In the genomic region with DNA sequence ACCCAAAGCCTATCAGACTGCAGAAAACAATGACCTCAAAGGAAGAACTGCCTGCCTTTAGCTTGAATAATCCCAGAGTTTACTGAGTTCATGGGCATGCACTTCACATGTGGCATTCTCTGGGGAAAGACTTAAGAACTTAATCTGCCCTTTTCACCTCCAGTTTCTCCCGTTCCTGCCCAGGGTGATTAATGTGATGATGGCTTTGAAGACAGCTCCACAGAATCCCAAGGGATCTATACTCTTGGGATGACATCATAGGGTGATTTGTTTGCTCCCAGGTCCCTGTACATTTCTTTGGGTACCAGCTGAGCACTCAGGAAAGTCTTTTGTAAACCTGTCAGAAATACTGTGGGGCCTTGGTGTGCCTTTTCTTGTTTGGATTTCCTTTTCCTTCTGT, we compare ENCODE assay signal across 21 cellular contexts. TPM values are rescaled to one million over a fixed set of nuclear protein-coding genes. Genes with fewer than 3 reads are reported as not detected.
DNase-seq lines count a peak whose midpoint lies in the region; ATAC-seq, FAIRE-seq and TF ChIP-seq lines count a peak whose summit lies in the region.
"Had no signal": no experiment of that assay in that cellular context is flagged by ENCODE, and none has a peak within 500 bp of the region (broad histone marks: within the 10 kb centered on the region; RNA-seq: fewer than 3 reads in every experiment).

No MANE protein-coding gene starts in this region.

- intact Hi-C loops in A673 (cut with micrococcal nuclease; ENCODE audit: unreplicated experiment) = no loop called here

- DNase-seq in A673 (ENCODE audit: low spot score) = peak; percentile 84
- DNase-seq in GM12892 (ENCODE audit: insufficient read length) = no peak
- peak; percentile 47 for DNase-seq in RPMI7951 (ENCODE audit: low read depth)
- peak; percentile 63 for DNase-seq in fibroblast of the aortic adventitia (ENCODE audit: low read depth)
- DNase-seq in NCI-H1105 (lab: John Stamatoyannopoulos, UW) = no peak
- DNase-seq in NCI-H526 treated with DMSO at 0.1 percent for 48 hours (lab: John Stamatoyannopoulos, UW) = no peak
- DNase-seq: activated CD4-positive, alpha-beta T cell treated with anti-CD3 and anti-CD28 coated beads for 4 hours; activated CD8-positive, alpha-beta memory T cell treated with anti-CD3 and anti-CD28 coated beads, Interleukin-2, amount 50 U/mL, for 48 hours; activated naive CD4-positive, alpha-beta T cell treated with anti-CD3 and anti-CD28 coated beads, Interleukin-2, amount 10 ng/mL, durations not matched to agents 7 days and 5 days; dorsolateral prefrontal cortex; MM.1S; NCI-H2081; NK-92 treated with Interleukin-12 subunit alpha and Interleukin-12 subunit beta, amount 100 ng/mL, for 24 hours; ovary; Right ventricle myocardium superior; stimulated activated naive CD4-positive, alpha-beta T cell had no signal

- H3K36me3 ChIP-seq in A673 (ENCODE audit: insufficient read depth, low read length, poor library complexity, severe bottlenecking) = no peaks in the 10 kb centered on the region
- H3K36me3 ChIP-seq: breast epithelium, ovary had no signal

- H3K27me3 ChIP-seq in A673 (replicated peaks; ENCODE audit: insufficient read depth, low read depth, low read length, poor library complexity) = no peaks in the 10 kb centered on the region
- H3K27me3 ChIP-seq: breast epithelium, ovary had no signal

- no peak for TF ChIP-seq CTCF in A673 (conservative IDR thresholded peaks at IDR 0.05; ENCODE audit: low read depth, low read length)
- TF ChIP-seq CTCF in fibroblast of the aortic adventitia (IDR thresholded peaks at IDR 0.05; ENCODE audit: insufficient read depth, low read length) = no peak

- peaks cover 32% of the 10 kb centered on the region for H3K4me1 ChIP-seq in A673 (ENCODE audit: insufficient read depth, low read length, poor library complexity, severe bottlenecking)
- H3K4me1 ChIP-seq: breast epithelium had no signal

- peak; percentile 14 for FAIRE-seq in GM12892 (lab: Jason Lieb, UNC)

- CTCF ChIA-PET in A673 (lab: Charles Lee) = no interaction called here

- TF ChIP-seq POLR2A in GM12892 (IDR thresholded peaks at IDR 0.05; ENCODE audit: low read depth, low read length) = no peak

- POLR2A ChIA-PET in A673 (lab: Charles Lee; ENCODE audit: low non-redundant PET) = no interaction called here

- H3K9me3 ChIP-seq in A673 (ENCODE audit: low read depth, low read length, poor library complexity, severe bottlenecking) = no peaks in the 10 kb centered on the region
- H3K9me3 ChIP-seq: breast epithelium, ovary had no signal

- no TSS peak for BruUV-seq in A673 (replicated peaks; lab: Mats Ljungman, UMichigan)

- ATAC-seq in HG03439 (IDR thresholded peaks at IDR 0.05; ENCODE audit: unreplicated experiment) = no peak
- no peak for ATAC-seq in HG03025 (IDR thresholded peaks at IDR 0.05; ENCODE audit: low FRiP score, unreplicated experiment)
- ATAC-seq: GM23338, left lobe of liver had no signal

- H3K27ac ChIP-seq in A673 (ENCODE audit: low read depth, low read length, poor library complexity, severe bottlenecking) = no peak overlapping the region
- H3K27ac ChIP-seq: breast epithelium, dorsolateral prefrontal cortex, ovary had no signal

- no peak overlapping the region for H3K4me3 ChIP-seq in A673 (ENCODE audit: low read depth, low read length, poor library complexity, severe bottlenecking)
- no peak overlapping the region for H3K4me3 ChIP-seq in fibroblast of the aortic adventitia (ENCODE audit: low read depth, low read length)
- H3K4me3 ChIP-seq: breast epithelium, dorsolateral prefrontal cortex, GM23338, ovary had no signal

RNA-seq across cellular contexts. Expression of a gene that starts 14.0 kb away (rescaled TPM):
- total RNA-seq in A673 (2021) (40.4 and 50.1 TPM in 2 replicates), fibroblast of the aortic adventitia (ENCODE audit: low replicate concordance) (8.3 and 78.2 TPM in 2 replicates)
- polyA plus RNA-seq in GM12892 (2012; ENCODE audit: missing spikeins) = 2.2 TPM
- total RNA-seq in RPMI7951 (2014; rRNA removed; shearing (Covaris generic)) = 7.0 and 7.9 TPM in 2 replicates

RNA-seq across cellular contexts. Expression of a gene that starts 30.3 kb away (rescaled TPM):
- total RNA-seq in A673 (2021) (179 and 191 TPM in 2 replicates), fibroblast of the aortic adventitia (ENCODE audit: low replicate concordance) (42.1 and 52.7 TPM in 2 replicates)
- 22.2 TPM for polyA plus RNA-seq in GM12892 (2012; ENCODE audit: missing spikeins)
- 18.2 and 27.6 TPM in 2 replicates for total RNA-seq in RPMI7951 (2014; rRNA removed; shearing (Covaris generic))

Comparison
In these comparisons a context has a peak if more than half of its experiments do, and no peak if none do; other contexts are left out.
1. DNase-seq: peak in A673 (single experiment), RPMI7951 (single experiment) and fibroblast of the aortic adventitia (single experiment); none in GM12892 (single experiment), NCI-H1105 (single experiment) and NCI-H526 treated with DMSO at 0.1 percent for 48 hours (single experiment).